In the genomic region with DNA sequence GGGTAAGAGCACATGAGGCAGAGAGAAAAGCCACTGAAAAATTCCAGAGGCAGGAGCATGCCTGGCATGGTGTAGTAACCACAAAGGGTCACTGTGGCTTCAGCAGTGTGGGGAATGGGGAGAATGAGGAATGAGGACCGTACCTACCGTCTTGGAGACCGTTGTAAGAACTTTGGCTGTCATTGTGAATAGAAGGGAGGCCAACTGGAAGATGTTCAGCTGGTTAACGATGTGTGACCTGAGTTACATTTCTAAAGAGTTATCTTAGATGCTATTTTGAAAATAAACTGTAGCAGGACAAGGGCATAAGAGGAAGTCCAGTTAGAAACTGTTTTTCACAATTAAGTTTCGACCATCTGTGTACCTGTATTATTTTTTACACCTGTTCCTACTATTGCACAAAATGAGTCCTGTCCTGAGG, we compare ENCODE assay signal across 15 cellular contexts.
A peak's percentile ranks its signal among the peaks of the same experiment; 100 is the strongest.
DNase-seq lines count a peak whose midpoint lies in the region; ATAC-seq and TF ChIP-seq lines count a peak whose summit lies in the region.
"Had no signal": no experiment of that assay in that cellular context is flagged by ENCODE, and none has a peak within 500 bp of the region (broad histone marks: within the 10 kb centered on the region; RNA-seq: fewer than 3 reads in every experiment).

No MANE protein-coding gene starts in this region.

- H3K36me3 ChIP-seq in GM23338 (ENCODE audit: insufficient read depth) = no peaks in the 10 kb centered on the region

- H3K79me2 ChIP-seq in GM23338 (replicated peaks; ENCODE audit: insufficient read depth) = no peaks in the 10 kb centered on the region

- no peak overlapping the region; the same call in 1 of the 2 replicates for H3K27ac Mint-ChIP-seq in GM23338
- H3K27ac Mint-ChIP-seq: CD8-positive, alpha-beta T cell had no signal

- H3K27me3 Mint-ChIP-seq in GM23338 (ENCODE audit: insufficient read depth, low read depth, poor library complexity) = no peaks in the 10 kb centered on the region
- H3K27me3 Mint-ChIP-seq: T-helper 17 cell had no signal

- H3K4me2 ChIP-seq in GM23338 = no peak overlapping the region

- no peaks in the 10 kb centered on the region; the same call in 1 of the 3 replicates for H3K4me1 Mint-ChIP-seq in GM23338

- H3K9me2 ChIP-seq in GM23338 (ENCODE audit: insufficient read depth) = no peaks in the 10 kb centered on the region

- no peaks in the 10 kb centered on the region for H4K20me1 ChIP-seq in GM23338 (replicated peaks; ENCODE audit: insufficient read depth)

- no peak overlapping the region for H3K4me3 ChIP-seq in GM23338

- no peak; a peak in 1 of 4 replicates for TF ChIP-seq CTCF in GM23338 (conservative IDR thresholded peaks at IDR 0.05; ENCODE audit: low read depth in 2 of 2)

- H3F3A ChIP-seq in GM23338 (replicated peaks; ENCODE audit: low read depth) = no peaks in the 10 kb centered on the region

- peak; percentile 28 for DNase-seq in Daoy (ENCODE audit: low read depth)
- DNase-seq in GM23338 (ENCODE audit: low spot score) = peak; percentile 3
- peak; percentile 13 for DNase-seq in SW480 (ENCODE audit: low spot score)
- DNase-seq in left kidney (ENCODE audit: low read depth, low spot score) = peak; percentile 5
- DNase-seq in activated CD4-positive, alpha-beta T cell treated with anti-CD3 and anti-CD28 coated beads, Interleukin-2, amount 50 U/mL, for 48 hours = no peak
- no peak for DNase-seq in DMS 273 treated with DMSO at 0.1 percent for 48 hours (lab: John Stamatoyannopoulos, UW)
- DNase-seq: activated CD4-positive, alpha-beta T cell treated with anti-CD3 and anti-CD28 coated beads, Interleukin-2, amount 50 U/mL, for 4 hours; activated effector memory CD4-positive, alpha-beta T cell treated with Interleukin-2 at 50 U/mL for 16 hours; CD8-positive, alpha-beta T cell; erythroblast; stimulated activated CD4-positive, alpha-beta T cell treated with anti-CD3 and anti-CD28 coated beads, Interleukin-4, amount 100 ng/mL, for 1 hour; stimulated activated naive CD4-positive, alpha-beta T cell treated with Interleukin-2 at 50 U/mL for 16 hours; T-helper 17 cell had no signal

- no peak overlapping the region for H3K27ac ChIP-seq in GM23338 (ENCODE audit: low read depth)

- no peak overlapping the region for H3K4me3 Mint-ChIP-seq in GM23338
- H3K4me3 Mint-ChIP-seq: CD8-positive, alpha-beta T cell; T-helper 17 cell had no signal

- H3K27me3 ChIP-seq in GM23338 (ENCODE audit: insufficient read depth) = no peaks in the 10 kb centered on the region

- H3K9me3 Mint-ChIP-seq in GM23338 = no peaks in the 10 kb centered on the region
- H3K9me3 Mint-ChIP-seq: CD8-positive, alpha-beta T cell had no signal

- no peaks in the 10 kb centered on the region for H3K36me3 Mint-ChIP-seq in GM23338 (ENCODE audit: low read depth)
- H3K36me3 Mint-ChIP-seq: CD8-positive, alpha-beta T cell had no signal

- ATAC-seq in GM23338 (peak; percentile 35; the same call in 1 of the 3 replicates), HG03565 (IDR thresholded peaks at IDR 0.05; ENCODE audit: unreplicated experiment) (no peak), HG03520 (IDR thresholded peaks at IDR 0.05; ENCODE audit: unreplicated experiment) (no peak)

- H3K4me1 ChIP-seq in GM23338 (ENCODE audit: insufficient read depth) = no peaks in the 10 kb centered on the region

- H2AFZ ChIP-seq in GM23338 = no peak overlapping the region

TF ChIP-seq in GM23338, 12 proteins besides CTCF, POLR2A, EP300 and RAD21:
- TF ChIP-seq ZNF462 (CRISPR knock-in tag; IDR thresholded peaks at IDR 0.05) (no peak), STAT1 (IDR thresholded peaks at IDR 0.05; ENCODE audit: unreplicated experiment) (no peak), POLR2AphosphoS5 (IDR thresholded peaks at IDR 0.05; ENCODE audit: low read depth) (no peak), CREB1 (CRISPR knock-in tag; IDR thresholded peaks at IDR 0.05; ENCODE audit: low read depth) (no peak), ZNF114 (CRISPR knock-in tag; IDR thresholded peaks at IDR 0.05) (no peak), JUNB (IDR thresholded peaks at IDR 0.05; ENCODE audit: unreplicated experiment) (no peak)

Comparison
In these comparisons a context has a peak if more than half of its experiments do, and no peak if none do; other contexts are left out.
1. DNase-seq: peak in Daoy (single experiment), GM23338 (single experiment), SW480 (single experiment) and left kidney (single experiment); none in activated CD4-positive, alpha-beta T cell treated with anti-CD3 and anti-CD28 coated beads, Interleukin-2, amount 50 U/mL, for 48 hours (0 of 2) and DMS 273 treated with DMSO at 0.1 percent for 48 hours (single experiment).